Comparison of ENCODE assay signal across 18 cellular contexts in genomic region chr5:98791928-98792580, GRCh38.
"Had no signal": no experiment of that assay in that cellular context is flagged by ENCODE, and none has a peak within 500 bp of the region (broad histone marks: within the 10 kb centered on the region; RNA-seq: fewer than 3 reads in every experiment).

No MANE protein-coding gene starts in this region.

- DNase-seq: activated CD4-positive, alpha-beta T cell treated with anti-CD3 and anti-CD28 coated beads for 1 hour; activated CD4-positive, alpha-beta T cell treated with anti-CD3 and anti-CD28 coated beads, Interleukin-2, amount 50 U/mL, for 48 hours; activated naive CD8-positive, alpha-beta T cell treated with anti-CD3 and anti-CD28 coated beads, Interleukin-2, amount 50 U/mL, for 24 hours; activated T-cell treated with anti-CD3 and anti-CD28 coated beads, Interleukin-2, amount 50 U/mL, for 48 hours; central memory CD4-positive, alpha-beta T cell; effector memory CD8-positive, alpha-beta T cell; erythroblast; glutamatergic neuron; immature natural killer cell; left colon; natural killer cell; nucleus accumbens; stimulated activated CD4-positive, alpha-beta T cell treated with anti-CD3 and anti-CD28 coated beads, Interleukin-15, amount 100 ng/mL, for 24 hours; stimulated activated CD4-positive, alpha-beta T cell treated with anti-CD3 and anti-CD28 coated beads, Interleukin-4, amount 100 ng/mL, for 24 hours; tibial artery had no signal

- H3K9me3 ChIP-seq: ascending aorta, prostate gland, tibial artery had no signal

- H3K4me1 ChIP-seq: ascending aorta had no signal

- H3K27ac ChIP-seq: ascending aorta, coronary artery, prostate gland, tibial artery had no signal

- H3K27me3 ChIP-seq: ascending aorta, tibial artery had no signal

- ATAC-seq: activated naive CD8-positive, alpha-beta T cell treated with anti-CD3 and anti-CD28 coated beads, Interleukin-2, amount 50 U/mL, for 24 hours; effector memory CD8-positive, alpha-beta T cell; left colon; natural killer cell had no signal

- H3K4me3 ChIP-seq: ascending aorta, coronary artery, prostate gland, tibial artery had no signal
